ENCODE assay signal across 32 cellular contexts in genomic region chr9:88751781-88752180, GRCh38.
"Had no signal": no experiment of that assay in that cellular context is flagged by ENCODE, and none has a peak within 500 bp of the region (broad histone marks: within the 10 kb centered on the region; RNA-seq: fewer than 3 reads in every experiment).

No MANE protein-coding gene starts in this region.

- H3K4me3 ChIP-seq: Peyer's patch had no signal

- H3K36me3 ChIP-seq: Peyer's patch had no signal

- H3K27ac ChIP-seq: Peyer's patch, VCaP had no signal

- ATAC-seq: activated CD8-positive, alpha-beta T cell treated with anti-CD3 and anti-CD28 coated beads for 36 hours; activated T-cell treated with anti-CD3 and anti-CD28 coated beads, Interleukin-2, amount 50 U/mL, for 72 hours; activated T-helper 17 cell treated with anti-CD3 and anti-CD28 coated beads, Interleukin-2, amount 50 U/mL, for 72 hours; PC-3; SK-N-SH treated with all-trans-retinoic acid at 6 μM for 48 hours had no signal

- H3K27me3 ChIP-seq: Peyer's patch had no signal

- H3K9me3 ChIP-seq: Peyer's patch had no signal

- DNase-seq: activated B cell treated with CpG ODN at 0.5 μM for 24 hours; activated CD4-positive, alpha-beta T cell treated with anti-CD3 and anti-CD28 coated beads for 4 hours; activated CD4-positive, alpha-beta T cell treated with anti-CD3 and anti-CD28 coated beads, Interleukin-2, amount 50 U/mL, for 4 hours; activated CD4-positive, CD25-positive, alpha-beta regulatory T cell treated with anti-CD3 and anti-CD28 coated beads, Interleukin-2, amount 50 U/mL, for 72 hours; activated CD8-positive, alpha-beta T cell treated with anti-CD3 and anti-CD28 coated beads for 36 hours; activated effector memory CD4-positive, alpha-beta T cell treated with anti-CD3 and anti-CD28 coated beads, Interleukin-2, amount 50 U/mL, for 16 hours; activated naive CD4-positive, alpha-beta T cell; activated naive CD4-positive, alpha-beta T cell treated with anti-CD3 and anti-CD28 coated beads, Interleukin-2, amount 50 U/mL, for 16 hours; activated naive CD8-positive, alpha-beta T cell treated with anti-CD3 and anti-CD28 coated beads for 36 hours; activated T-cell treated with anti-CD3 and anti-CD28 coated beads, Interleukin-2, amount 50 U/mL, for 1 hour; activated T-cell treated with anti-CD3 and anti-CD28 coated beads, Interleukin-2, amount 50 U/mL, for 72 hours; amygdala; caudate nucleus; Karpas-422; KBM-7; NCI-H1105; NCI-H1417 treated with DMSO at 0.1 percent for 48 hours; NCI-H187 treated with DMSO at 0.1 percent for 48 hours; NCI-H2081; NCI-H345; NCI-H524 treated with DMSO at 0.1 percent for 48 hours; PC-3; Peyer's patch; RPMI8226; SIG-M5; SW 1271; T-helper 1 cell; T-helper 2 cell; T-helper 9 cell had no signal
